In the genomic region with DNA sequence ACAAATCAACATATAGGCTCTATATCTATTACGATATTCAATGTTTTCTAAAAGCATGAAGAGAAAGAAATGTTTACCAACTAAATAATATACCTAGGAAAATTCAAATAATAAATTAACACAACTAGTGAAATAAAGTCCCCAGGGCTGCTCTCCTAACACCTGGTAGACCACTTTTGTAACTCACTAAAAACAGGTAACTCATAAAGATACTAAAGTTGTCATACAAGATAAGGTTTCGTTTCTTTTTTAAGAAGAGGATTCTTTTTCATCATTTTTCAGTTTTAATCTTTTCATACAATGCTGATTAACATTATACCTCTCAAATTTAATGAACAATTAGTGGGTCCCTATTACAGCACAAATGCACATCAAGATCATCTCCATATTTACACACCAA, we compare ENCODE assay signal across 17 cellular contexts.
"Had no signal": no experiment of that assay in that cellular context is flagged by ENCODE, and none has a peak within 500 bp of the region (broad histone marks: within the 10 kb centered on the region; RNA-seq: fewer than 3 reads in every experiment).

No MANE protein-coding gene starts in this region.

- H3K36me3 ChIP-seq: ovary had no signal

- ATAC-seq: mucosa of descending colon; naive thymus-derived CD4-positive, alpha-beta T cell; right lobe of liver; stimulated activated naive CD8-positive, alpha-beta T cell treated with anti-CD3 and anti-CD28 coated beads, Interleukin-15, Interleukin-2, amounts not matched to agents 100 U/mL and 50 U/mL, for 24 hours had no signal

- H3K4me3 ChIP-seq: cardiac muscle cell, esophagus muscularis mucosa, hepatocyte, left ventricle myocardium inferior, mucosa of descending colon, ovary, right lobe of liver, smooth muscle cell, upper lobe of left lung had no signal

- H3K4me1 ChIP-seq: left ventricle myocardium inferior, upper lobe of left lung had no signal

- H3K9me3 Mint-ChIP-seq: activated CD4-positive, alpha-beta T cell treated with anti-CD3 and anti-CD28 coated beads, Interleukin-2, amount 10 ng/mL, durations not matched to agents 24 days and 14 days; naive thymus-derived CD4-positive, alpha-beta T cell had no signal

- H3K27me3 Mint-ChIP-seq: activated CD4-positive, alpha-beta T cell treated with anti-CD3 and anti-CD28 coated beads, Interleukin-2, amount 10 ng/mL, durations not matched to agents 24 days and 14 days; naive thymus-derived CD4-positive, alpha-beta T cell had no signal

- H3K27me3 ChIP-seq: cardiac muscle cell, esophagus muscularis mucosa, hepatocyte, ovary, right lobe of liver, upper lobe of left lung had no signal

- H3K4me3 Mint-ChIP-seq: activated CD4-positive, alpha-beta T cell treated with anti-CD3 and anti-CD28 coated beads, Interleukin-2, amount 10 ng/mL, durations not matched to agents 24 days and 14 days; naive thymus-derived CD4-positive, alpha-beta T cell had no signal

- H3K9me3 ChIP-seq: esophagus muscularis mucosa, left ventricle myocardium inferior, mucosa of descending colon, ovary, right lobe of liver, upper lobe of left lung had no signal

- H3K27ac ChIP-seq: cardiac muscle cell, esophagus muscularis mucosa, hepatocyte, left ventricle myocardium inferior, ovary, right lobe of liver, upper lobe of left lung, WERI-Rb-1 had no signal

- DNase-seq: activated CD4-positive, alpha-beta T cell treated with anti-CD3 and anti-CD28 coated beads, Interleukin-2, amount 10 ng/mL, durations not matched to agents 24 days and 14 days; activated CD8-positive, alpha-beta memory T cell treated with anti-CD3 and anti-CD28 coated beads for 24 hours; activated effector memory CD4-positive, alpha-beta T cell treated with Interleukin-2 at 50 U/mL for 16 hours; activated naive CD4-positive, alpha-beta T cell treated with anti-CD3 and anti-CD28 coated beads, Interleukin-2, amount 50 U/mL, for 16 hours; kidney; left ventricle myocardium inferior; mucosa of descending colon; naive thymus-derived CD4-positive, alpha-beta T cell; ovary; right lobe of liver; stimulated activated naive CD8-positive, alpha-beta T cell treated with anti-CD3 and anti-CD28 coated beads, Interleukin-15, Interleukin-2, amounts not matched to agents 100 U/mL and 50 U/mL, for 24 hours; upper lobe of left lung; WERI-Rb-1 had no signal

- H3K27ac Mint-ChIP-seq: activated CD4-positive, alpha-beta T cell treated with anti-CD3 and anti-CD28 coated beads, Interleukin-2, amount 10 ng/mL, durations not matched to agents 24 days and 14 days; naive thymus-derived CD4-positive, alpha-beta T cell had no signal
